Comparison of ENCODE assay signal across 19 cellular contexts in genomic region chr10:24201503-24202180, GRCh38. TPM values are rescaled to one million over a fixed set of nuclear protein-coding genes. Genes with fewer than 3 reads are reported as not detected.
DNase-seq lines count a peak whose midpoint lies in the region; ATAC-seq and TF ChIP-seq lines count a peak whose summit lies in the region.
"Had no signal": no experiment of that assay in that cellular context is flagged by ENCODE, and none has a peak within 500 bp of the region (broad histone marks: within the 10 kb centered on the region; RNA-seq: fewer than 3 reads in every experiment).

No MANE protein-coding gene starts in this region.

- 72 to 76% (median 72%) methylated on average over 14 of the region's 14 CpGs for WGBS in heart left ventricle, 4 donors

- intact Hi-C loops in heart left ventricle (cut with DNase I) = loop anchor here in 3 of 10 donors (5.0 to 10.0 kb wide), 3 partner anchors 161 to 321 kb away; no protein-coding TSS in a partner anchor
- intact Hi-C loops in Right ventricle myocardium superior (cut with DNase I) = no loop called here
- intact Hi-C loops in colonic mucosa (cut with DNase I) = no loop called here
- intact Hi-C loops in mucosa of descending colon (cut with DNase I, micrococcal nuclease) = no loop called here

- TF ChIP-seq CTCF in heart left ventricle (IDR thresholded peaks at IDR 0.05) (no peak), colonic mucosa (IDR thresholded peaks at IDR 0.05) (no peak), mucosa of descending colon (IDR thresholded peaks at IDR 0.05) (no peak)

- H3K4me3 Mint-ChIP-seq in stimulated activated naive B cell treated with anti-CD40 and anti-IgM and Interleukin-4, amounts not matched to agents 10 μg/mL and 1 μg/mL and 100 μg/mL, for 72 hours = no peak overlapping the region

- H3K27ac Mint-ChIP-seq in stimulated activated naive B cell treated with anti-CD40 and anti-IgM and Interleukin-4, amounts not matched to agents 10 μg/mL and 1 μg/mL and 100 μg/mL, for 72 hours = peak overlapping the region; percentile 59

- H3K9me3 ChIP-seq in heart left ventricle = no peaks in the 10 kb centered on the region
- H3K9me3 ChIP-seq in colonic mucosa = no peaks in the 10 kb centered on the region
- no peaks in the 10 kb centered on the region for H3K9me3 ChIP-seq in mucosa of descending colon
- H3K9me3 ChIP-seq: BLaER1 treated with 17β-estradiol and CSF1 and Interleukin-3, amounts not matched to agents 10 nM and 100 nM had no signal

- H3K4me1 Mint-ChIP-seq in stimulated activated naive B cell treated with anti-CD40 and anti-IgM and Interleukin-4, amounts not matched to agents 10 μg/mL and 1 μg/mL and 100 μg/mL, for 72 hours = no peaks in the 10 kb centered on the region

- ATAC-seq in heart left ventricle (peak in 3 of 4 donors; percentile 27 to 46 (median 34)), Right ventricle myocardium superior (ENCODE audit: poor library complexity) (no peak), mucosa of descending colon (peak; percentile 57), HG02970 (IDR thresholded peaks at IDR 0.05; ENCODE audit: low FRiP score, unreplicated experiment) (no peak)
- ATAC-seq in stimulated activated naive B cell treated with anti-CD40 and anti-IgM and Interleukin-4, amounts not matched to agents 10 μg/mL and 1 μg/mL and 100 μg/mL, for 72 hours (replicated peaks) = no peak
- ATAC-seq: HCT116, K562 had no signal

- no peaks in the 10 kb centered on the region for H3K36me3 Mint-ChIP-seq in stimulated activated naive B cell treated with anti-CD40 and anti-IgM and Interleukin-4, amounts not matched to agents 10 μg/mL and 1 μg/mL and 100 μg/mL, for 72 hours

- no peaks in the 10 kb centered on the region for H3K27me3 Mint-ChIP-seq in stimulated activated naive B cell treated with anti-CD40 and anti-IgM and Interleukin-4, amounts not matched to agents 10 μg/mL and 1 μg/mL and 100 μg/mL, for 72 hours

- H3K27me3 ChIP-seq in heart left ventricle (no peaks in the 10 kb centered on the region), colonic mucosa (no peaks in the 10 kb centered on the region)
- H3K27me3 ChIP-seq: BLaER1 treated with 17β-estradiol and CSF1 and Interleukin-3, amounts not matched to agents 10 nM and 100 nM had no signal

- H3K27ac ChIP-seq in heart left ventricle (peak overlapping the region in 5 of 12 donors; percentile 2 to 59 (median 31)), colonic mucosa (no peak overlapping the region)
- H3K27ac ChIP-seq: BLaER1 treated with 17β-estradiol and CSF1 and Interleukin-3, amounts not matched to agents 10 nM and 100 nM had no signal

- H3K4me1 ChIP-seq in heart left ventricle (peaks cover 2 to 37% (median 11%) of the 10 kb centered on the region in 12 donors), colonic mucosa (no peaks in the 10 kb centered on the region), mucosa of descending colon (ENCODE audit: low read depth) (peaks cover 2% of the 10 kb centered on the region)

- TF ChIP-seq POLR2A in heart left ventricle (IDR thresholded peaks at IDR 0.05) = no peak

- peak in 1 of 5 donors; percentile 10 for DNase-seq in heart left ventricle
- DNase-seq in Right ventricle myocardium superior = no peak
- peak; percentile 53 for DNase-seq in colonic mucosa
- DNase-seq in mucosa of descending colon = no peak
- DNase-seq in stimulated activated naive B cell treated with anti-CD40 and anti-IgM and Interleukin-4, amounts not matched to agents 10 μg/mL and 1 μg/mL and 100 μg/mL, for 72 hours = no peak
- no peak for DNase-seq in hypothalamus (lab: John Stamatoyannopoulos, UW)
- DNase-seq in NCI-H748 (lab: John Stamatoyannopoulos, UW; ENCODE audit: unreplicated experiment) = no peak
- DNase-seq: 8988T, EL, NCI-H1048, NCI-H146, NCI-H2081 treated with DMSO at 0.1 percent for 48 hours, NCI-H2227 treated with DMSO at 0.1 percent for 48 hours, NCI-H524 treated with DMSO at 0.1 percent for 48 hours had no signal

- no peak overlapping the region for H3K9ac ChIP-seq in colonic mucosa (ENCODE audit: low read depth in 2 of 2, low read length in 2 of 2)
- H3K9ac ChIP-seq: BLaER1 treated with 17β-estradiol and CSF1 and Interleukin-3, amounts not matched to agents 10 nM and 100 nM had no signal

- H3K36me3 ChIP-seq in heart left ventricle (no peaks in the 10 kb centered on the region), colonic mucosa (no peaks in the 10 kb centered on the region), mucosa of descending colon (ENCODE audit: low read depth) (no peaks in the 10 kb centered on the region)
- H3K36me3 ChIP-seq: BLaER1 treated with 17β-estradiol and CSF1 and Interleukin-3, amounts not matched to agents 10 nM and 100 nM had no signal

- H3K4me3 ChIP-seq in heart left ventricle (no peak overlapping the region), colonic mucosa (no peak overlapping the region), mucosa of descending colon (no peak overlapping the region)
- H3K4me3 ChIP-seq: BLaER1 treated with 17β-estradiol and CSF1 and Interleukin-3, amounts not matched to agents 10 nM and 100 nM; K562 had no signal

- no peaks in the 10 kb centered on the region for H3K9me3 Mint-ChIP-seq in stimulated activated naive B cell treated with anti-CD40 and anti-IgM and Interleukin-4, amounts not matched to agents 10 μg/mL and 1 μg/mL and 100 μg/mL, for 72 hours

RNA-seq across cellular contexts. Expression of gene KIAA1217, which starts 7.3 kb away (rescaled TPM):
- total RNA-seq in heart left ventricle = 10 to 100 TPM; 28.0 to 66.7 (median 38.7) TPM
- 10 to 100 TPM; 12.7 to 18.3 TPM for polyA plus RNA-seq in heart left ventricle
- 38.2 TPM for total RNA-seq in Right ventricle myocardium superior
- 10 to 100 TPM; 34.2 to 61.2 TPM for total RNA-seq in colonic mucosa
- total RNA-seq in mucosa of descending colon = 10 to 100 TPM; 49.5 to 94.5 (median 63.9) TPM
- total RNA-seq: OCI-LY7 had no signal
- polyA plus RNA-seq: K562 had no signal

Comparison
In these comparisons a context has a peak if more than half of its experiments do, and no peak if none do; other contexts are left out.
1. ATAC-seq: peak in heart left ventricle (3 of 4) and mucosa of descending colon (single experiment); none in Right ventricle myocardium superior (single experiment), stimulated activated naive B cell treated with anti-CD40 and anti-IgM and Interleukin-4, amounts not matched to agents 10 μg/mL and 1 μg/mL and 100 μg/mL, for 72 hours (0 of 2) and HG02970 (single experiment).